ENCODE assay signal across 26 cellular contexts in the genomic region with DNA sequence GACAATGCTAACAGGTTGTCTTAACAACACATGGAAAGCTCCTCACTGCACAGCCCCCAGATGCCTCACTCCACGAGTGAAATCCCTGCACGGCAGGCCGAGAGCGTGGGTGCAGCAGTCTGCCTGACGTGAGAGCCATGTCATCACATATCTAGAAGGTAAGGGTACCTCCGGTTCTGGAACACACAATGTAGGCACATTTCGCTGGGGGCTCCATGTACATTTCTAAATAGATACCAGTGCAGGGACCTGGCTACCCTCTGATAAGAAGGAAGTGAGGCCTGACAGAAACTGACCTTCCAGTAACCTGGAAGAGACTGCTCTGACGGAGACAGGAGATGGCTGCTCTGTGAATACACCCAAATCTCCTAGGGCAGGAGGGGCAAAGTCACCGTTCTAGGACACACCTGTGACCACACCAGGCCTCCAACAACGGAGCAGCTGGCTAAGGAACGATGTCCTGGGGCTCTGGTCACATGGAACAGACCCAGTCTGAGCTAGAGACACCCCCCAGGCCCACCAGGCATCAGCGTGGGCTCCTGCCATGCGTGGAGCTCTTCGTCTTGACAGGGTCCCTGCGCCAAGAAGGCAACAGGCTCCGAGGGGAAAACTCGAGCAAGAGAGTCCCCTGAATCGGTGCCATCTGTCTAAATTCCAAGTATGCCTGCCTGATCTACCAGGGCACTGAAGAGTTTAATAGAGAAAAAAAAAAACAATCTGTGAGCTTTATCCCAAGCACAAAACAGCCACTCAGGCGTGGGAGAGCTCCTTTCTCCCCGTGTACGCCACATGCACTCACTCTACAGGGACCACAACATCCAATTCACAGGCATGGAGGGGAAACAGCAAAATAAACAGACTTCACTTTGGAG. TPM values are rescaled to one million over a fixed set of nuclear protein-coding genes. Genes with fewer than 3 reads are reported as not detected.
A peak's percentile ranks its signal among the peaks of the same experiment; 100 is the strongest.
DNase-seq lines count a peak whose midpoint lies in the region; ATAC-seq and TF ChIP-seq lines count a peak whose summit lies in the region.
"Had no signal": no experiment of that assay in that cellular context is flagged by ENCODE, and none has a peak within 500 bp of the region (broad histone marks: within the 10 kb centered on the region; RNA-seq: fewer than 3 reads in every experiment).

No MANE protein-coding gene starts in this region.

- H3K27me3 Mint-ChIP-seq in activated T-cell treated with anti-CD3 and anti-CD28 coated beads, Interleukin-2, amount 50 U/mL, for 24 hours, result no peaks in the 10 kb centered on the region
- no peaks in the 10 kb centered on the region for H3K27me3 Mint-ChIP-seq in dendritic cell treated with granulocyte-macrophage colony-stimulating factor and Interleukin-4, amounts not matched to agents 40 ng/mL and 50 ng/mL, for 4 days
- H3K27me3 Mint-ChIP-seq: activated CD4-positive, alpha-beta memory T cell treated with anti-CD3 and anti-CD28 coated beads, Interleukin-2, amount 10 ng/mL, durations not matched to agents 7 days and 5 days had no signal

- DNase-seq in activated T-cell treated with anti-CD3 and anti-CD28 coated beads, Interleukin-2, amount 50 U/mL, for 24 hours, result no peak
- DNase-seq in activated T-cell treated with anti-CD3 and anti-CD28 coated beads, Interleukin-2, amount 50 U/mL, for 1 hour, result no peak
- DNase-seq in GM13976 (ENCODE audit: low spot score) (peak; percentile 19), trophoblast cell (no peak), erythroblast (lab: John Stamatoyannopoulos, UW) (no peak), NCI-H524 treated with DMSO at 0.1 percent for 48 hours (lab: John Stamatoyannopoulos, UW) (no peak)
- DNase-seq: activated CD4-positive, alpha-beta memory T cell treated with anti-CD3 and anti-CD28 coated beads, Interleukin-2, amount 10 ng/mL, durations not matched to agents 7 days and 5 days; aorta; DMS79 treated with DMSO at 0.1 percent for 48 hours; GOT3; hippocampal formation; islet precursor cell; MG63; NCI-H1694; NCI-H446; stimulated activated CD4-positive, alpha-beta T cell treated with anti-CD3 and anti-CD28 coated beads, Interleukin-15, amount 100 ng/mL, for 24 hours; T-helper 1 cell; transverse colon had no signal

- no peaks in the 10 kb centered on the region for H3K9me3 Mint-ChIP-seq in activated T-cell treated with anti-CD3 and anti-CD28 coated beads, Interleukin-2, amount 50 U/mL, for 24 hours
- H3K9me3 Mint-ChIP-seq in dendritic cell treated with granulocyte-macrophage colony-stimulating factor and Interleukin-4, amounts not matched to agents 40 ng/mL and 50 ng/mL, for 4 days, result no peaks in the 10 kb centered on the region
- H3K9me3 Mint-ChIP-seq: activated CD4-positive, alpha-beta memory T cell treated with anti-CD3 and anti-CD28 coated beads, Interleukin-2, amount 10 ng/mL, durations not matched to agents 7 days and 5 days; activated T-helper 2 cell treated with anti-CD3 and anti-CD28 coated beads, Interferon-gamma antibody, Interleukin-2, Interleukin-4, amounts not matched to agents 10 μg/mL and 5 μg/mL and 100 μg/mL, durations not matched to agents 14 hours and 24 hours and 36 hours; neural crest cell; stimulated activated effector memory CD8-positive, alpha-beta T cell treated with anti-CD3 and anti-CD28 coated beads, Interleukin-12 subunit alpha, Interleukin-12 subunit beta, amount 100 ng/mL, for 72 hours had no signal

- no CpG with 5 or more reads among the region's 21 CpGs for WGBS in trophoblast cell (ENCODE audit: extremely low coverage, insufficient coverage, insufficient read length)

- no peak overlapping the region for H4K8ac ChIP-seq in trophoblast cell (ENCODE audit: low read depth, low read length)

- no peak overlapping the region for H3K27ac ChIP-seq in trophoblast cell (ENCODE audit: low read depth, low read length)
- H3K27ac ChIP-seq: A549, RWPE1, transverse colon, VCaP had no signal

- no peaks in the 10 kb centered on the region for H3K27me3 ChIP-seq in trophoblast cell (ENCODE audit: insufficient read depth, low read length)
- H3K27me3 ChIP-seq: MG63, transverse colon had no signal

- H3K36me3 ChIP-seq in trophoblast cell (ENCODE audit: control insufficient read depth in 1 of 2, insufficient read depth in 2 of 2, low read length in 2 of 2), result no peaks in the 10 kb centered on the region
- H3K36me3 ChIP-seq: MG63 had no signal

- no peak for TF ChIP-seq POLR2A in erythroblast (IDR thresholded peaks at IDR 0.05; ENCODE audit: low read length)

- H2AFZ ChIP-seq in trophoblast cell (ENCODE audit: insufficient read depth, low read length, poor library complexity), result no peak overlapping the region

- H3K79me2 ChIP-seq in trophoblast cell (ENCODE audit: control insufficient read depth, insufficient read depth, low read length, poor library complexity), result no peaks in the 10 kb centered on the region

- no peak overlapping the region for H3K4me3 Mint-ChIP-seq in activated T-cell treated with anti-CD3 and anti-CD28 coated beads, Interleukin-2, amount 50 U/mL, for 24 hours
- no peak overlapping the region for H3K4me3 Mint-ChIP-seq in dendritic cell treated with granulocyte-macrophage colony-stimulating factor and Interleukin-4, amounts not matched to agents 40 ng/mL and 50 ng/mL, for 4 days
- H3K4me3 Mint-ChIP-seq: activated CD4-positive, alpha-beta memory T cell treated with anti-CD3 and anti-CD28 coated beads, Interleukin-2, amount 10 ng/mL, durations not matched to agents 7 days and 5 days; neural crest cell; stimulated activated effector memory CD8-positive, alpha-beta T cell treated with anti-CD3 and anti-CD28 coated beads, Interleukin-12 subunit alpha, Interleukin-12 subunit beta, amount 100 ng/mL, for 72 hours had no signal

- H3K79me1 ChIP-seq in trophoblast cell (ENCODE audit: low read length), result no peaks in the 10 kb centered on the region

- H3K4me1 Mint-ChIP-seq in activated T-cell treated with anti-CD3 and anti-CD28 coated beads, Interleukin-2, amount 50 U/mL, for 24 hours (ENCODE audit: low read depth), result peaks cover 25% of the 10 kb centered on the region
- peaks cover 22% of the 10 kb centered on the region for H3K4me1 Mint-ChIP-seq in dendritic cell treated with granulocyte-macrophage colony-stimulating factor and Interleukin-4, amounts not matched to agents 40 ng/mL and 50 ng/mL, for 4 days (ENCODE audit: low read depth)
- H3K4me1 Mint-ChIP-seq: activated CD4-positive, alpha-beta memory T cell treated with anti-CD3 and anti-CD28 coated beads, Interleukin-2, amount 10 ng/mL, durations not matched to agents 7 days and 5 days had no signal

- intact Hi-C loops in dendritic cell treated with granulocyte-macrophage colony-stimulating factor and Interleukin-4, amounts not matched to agents 40 ng/mL and 50 ng/mL, for 4 days (cut with micrococcal nuclease), result no loop called here

- H3K4ac ChIP-seq in trophoblast cell (ENCODE audit: low read depth, low read length), result no peak overlapping the region

- no peak overlapping the region for H3K4me3 ChIP-seq in trophoblast cell (ENCODE audit: low read depth, low read length)
- H3K4me3 ChIP-seq: A549, MG63, transverse colon had no signal

- no peak overlapping the region for H2BK5ac ChIP-seq in trophoblast cell (ENCODE audit: low read depth, low read length, poor library complexity)

- H3K9ac ChIP-seq in trophoblast cell (ENCODE audit: low read length), result peak overlapping the region; percentile 49

- H3K23ac ChIP-seq in trophoblast cell (ENCODE audit: low read length), result no peak overlapping the region

- H3K36me3 Mint-ChIP-seq in activated T-cell treated with anti-CD3 and anti-CD28 coated beads, Interleukin-2, amount 50 U/mL, for 24 hours (ENCODE audit: low read depth), result peaks cover 84% of the 10 kb centered on the region
- peaks cover 92% of the 10 kb centered on the region for H3K36me3 Mint-ChIP-seq in dendritic cell treated with granulocyte-macrophage colony-stimulating factor and Interleukin-4, amounts not matched to agents 40 ng/mL and 50 ng/mL, for 4 days (ENCODE audit: low read depth)

- H3K14ac ChIP-seq in trophoblast cell (ENCODE audit: low read length), result no peak overlapping the region

- ATAC-seq in GM18861 (IDR thresholded peaks at IDR 0.05; ENCODE audit: unreplicated experiment), result no peak
- ATAC-seq: A549; stimulated activated effector memory CD8-positive, alpha-beta T cell treated with anti-CD3 and anti-CD28 coated beads, Interleukin-12 subunit alpha, Interleukin-12 subunit beta, amount 100 ng/mL, for 72 hours had no signal

- no peak overlapping the region for H2BK12ac ChIP-seq in trophoblast cell (ENCODE audit: low read length)

- no peak overlapping the region for H4K91ac ChIP-seq in trophoblast cell (ENCODE audit: low read depth, low read length)

- no peak overlapping the region for H4K12ac ChIP-seq in trophoblast cell (ENCODE audit: low read depth, low read length)

- peaks cover 6% of the 10 kb centered on the region for H3K9me3 ChIP-seq in trophoblast cell (ENCODE audit: insufficient read depth, low read depth, low read length)
- H3K9me3 ChIP-seq: A549, MG63, transverse colon had no signal

- no peaks in the 10 kb centered on the region for H3K4me1 ChIP-seq in trophoblast cell (ENCODE audit: control insufficient read depth in 1 of 2, insufficient read depth in 2 of 2, low read length in 2 of 2)
- H3K4me1 ChIP-seq: A549, transverse colon had no signal

- no peak overlapping the region for H2AK5ac ChIP-seq in trophoblast cell (ENCODE audit: low read length)

- no peak overlapping the region for H2BK120ac ChIP-seq in trophoblast cell (ENCODE audit: insufficient read depth, low read length, poor library complexity)

- in situ Hi-C loops in GM13976 (cut with MboI; ENCODE audit: low sequenced_read_pairs, unreplicated experiment), result no loop called here

- peak overlapping the region; percentile 3 for H3K18ac ChIP-seq in trophoblast cell (ENCODE audit: low read length)

- no peak for TF ChIP-seq CTCF in GM13976 (IDR thresholded peaks at IDR 0.05; ENCODE audit: borderline replicate concordance, control extremely low read depth, extremely low read depth, insufficient read depth, missing control alignments)

- no peak overlapping the region for H3K4me2 ChIP-seq in trophoblast cell (ENCODE audit: low read length)
- H3K4me2 ChIP-seq: A549 had no signal

- H3K27ac Mint-ChIP-seq in activated T-cell treated with anti-CD3 and anti-CD28 coated beads, Interleukin-2, amount 50 U/mL, for 24 hours, result peak overlapping the region; percentile 53
- H3K27ac Mint-ChIP-seq in dendritic cell treated with granulocyte-macrophage colony-stimulating factor and Interleukin-4, amounts not matched to agents 40 ng/mL and 50 ng/mL, for 4 days, result peak overlapping the region; percentile 48
- H3K27ac Mint-ChIP-seq: activated CD4-positive, alpha-beta memory T cell treated with anti-CD3 and anti-CD28 coated beads, Interleukin-2, amount 10 ng/mL, durations not matched to agents 7 days and 5 days; activated T-helper 2 cell treated with anti-CD3 and anti-CD28 coated beads, Interferon-gamma antibody, Interleukin-2, Interleukin-4, amounts not matched to agents 10 μg/mL and 5 μg/mL and 100 μg/mL, durations not matched to agents 14 hours and 24 hours and 36 hours; stimulated activated effector memory CD8-positive, alpha-beta T cell treated with anti-CD3 and anti-CD28 coated beads, Interleukin-12 subunit alpha, Interleukin-12 subunit beta, amount 100 ng/mL, for 72 hours had no signal

RNA-seq across cellular contexts. Expression of gene RNASET2, which starts 27.5 kb away (rescaled TPM):
- 10.8 and 11.8 TPM in 2 replicates for polyA plus RNA-seq in trophoblast cell (2013)
